8 cellular contexts compared by ENCODE assay signal in genomic region chr17:40433551-40434384, GRCh38. TPM values are rescaled to one million over a fixed set of nuclear protein-coding genes. Genes with fewer than 3 reads are reported as not detected.
A peak's percentile ranks its signal among the peaks of the same experiment; 100 is the strongest.
DNase-seq lines count a peak whose midpoint lies in the region; ATAC-seq and TF ChIP-seq lines count a peak whose summit lies in the region.

No MANE protein-coding gene starts in this region.

- H3K4me3 ChIP-seq in SK-N-MC (peak overlapping the region; percentile 25; the same call in 1 of the 2 replicates), fibroblast of villous mesenchyme (ENCODE audit: low read depth, low read length) (no peak overlapping the region)

- TF ChIP-seq CTCF in fibroblast of villous mesenchyme (IDR thresholded peaks at IDR 0.05; ENCODE audit: insufficient read depth, low read depth, low read length), result peak; percentile 64

- H3K27me3 Mint-ChIP-seq in activated naive CD8-positive, alpha-beta T cell treated with anti-CD3 and anti-CD28 coated beads, Interleukin-2, amount 10 ng/mL, durations not matched to agents 7 days and 5 days, result peaks cover 15% of the 10 kb centered on the region
- no peaks in the 10 kb centered on the region for H3K27me3 Mint-ChIP-seq in activated naive CD8-positive, alpha-beta T cell treated with anti-CD3 and anti-CD28 coated beads for 36 hours

- H3K9me3 ChIP-seq in SK-N-MC (ENCODE audit: low read depth, low read length), result no peaks in the 10 kb centered on the region

- H3K36me3 Mint-ChIP-seq in activated naive CD8-positive, alpha-beta T cell treated with anti-CD3 and anti-CD28 coated beads, Interleukin-2, amount 10 ng/mL, durations not matched to agents 7 days and 5 days, result no peaks in the 10 kb centered on the region
- H3K36me3 Mint-ChIP-seq in activated naive CD8-positive, alpha-beta T cell treated with anti-CD3 and anti-CD28 coated beads for 36 hours, result no peaks in the 10 kb centered on the region

- H3K4me3 Mint-ChIP-seq in activated naive CD8-positive, alpha-beta T cell treated with anti-CD3 and anti-CD28 coated beads, Interleukin-2, amount 10 ng/mL, durations not matched to agents 7 days and 5 days, result no peak overlapping the region
- H3K4me3 Mint-ChIP-seq in activated naive CD8-positive, alpha-beta T cell treated with anti-CD3 and anti-CD28 coated beads for 36 hours, result no peak overlapping the region

- H3K4me1 Mint-ChIP-seq in activated naive CD8-positive, alpha-beta T cell treated with anti-CD3 and anti-CD28 coated beads, Interleukin-2, amount 10 ng/mL, durations not matched to agents 7 days and 5 days, result peaks cover 14% of the 10 kb centered on the region
- peaks cover 7% of the 10 kb centered on the region for H3K4me1 Mint-ChIP-seq in activated naive CD8-positive, alpha-beta T cell treated with anti-CD3 and anti-CD28 coated beads for 36 hours

- H3K27ac ChIP-seq in SK-N-MC, result peak overlapping the region; percentile 85

- H3K9me3 Mint-ChIP-seq in activated naive CD8-positive, alpha-beta T cell treated with anti-CD3 and anti-CD28 coated beads, Interleukin-2, amount 10 ng/mL, durations not matched to agents 7 days and 5 days, result no peaks in the 10 kb centered on the region
- H3K9me3 Mint-ChIP-seq in activated naive CD8-positive, alpha-beta T cell treated with anti-CD3 and anti-CD28 coated beads for 36 hours, result no peaks in the 10 kb centered on the region

- POLR2A ChIA-PET in activated naive CD8-positive, alpha-beta T cell treated with anti-CD3 and anti-CD28 coated beads, Interleukin-2, amount 10 ng/mL, durations not matched to agents 7 days and 5 days (lab: Charles Lee), result interaction anchor here (1.9 kb wide), 1 partner anchor 16 kb away, joined by 8 read pairs; the partner anchor contains the start of gene TOP2A

- no peak for DNase-seq in activated naive CD8-positive, alpha-beta T cell treated with anti-CD3 and anti-CD28 coated beads, Interleukin-2, amount 10 ng/mL, durations not matched to agents 7 days and 5 days
- DNase-seq in activated naive CD8-positive, alpha-beta T cell treated with anti-CD3 and anti-CD28 coated beads for 36 hours, result no peak
- DNase-seq in SK-N-MC (ENCODE audit: low read depth, low spot score) (no peak), fibroblast of villous mesenchyme (ENCODE audit: low read depth) (no peak), COLO829 (ENCODE audit: low spot score) (no peak), NCI-H345 (lab: John Stamatoyannopoulos, UW) (no peak)
- peak; percentile 35 for DNase-seq in stimulated activated naive CD8-positive, alpha-beta T cell treated with anti-CD3 and anti-CD28 coated beads, Interleukin-15, Interleukin-2, amounts not matched to agents 100 U/mL and 50 U/mL, for 24 hours

- ATAC-seq in activated naive CD8-positive, alpha-beta T cell treated with anti-CD3 and anti-CD28 coated beads, Interleukin-2, amount 10 ng/mL, durations not matched to agents 7 days and 5 days (ENCODE audit: low read depth), result peak; percentile 59
- peak; percentile 53 for ATAC-seq in stimulated activated naive CD8-positive, alpha-beta T cell treated with anti-CD3 and anti-CD28 coated beads, Interleukin-15, Interleukin-2, amounts not matched to agents 100 U/mL and 50 U/mL, for 24 hours
- no peak for ATAC-seq in GM19023 (IDR thresholded peaks at IDR 0.05; ENCODE audit: unreplicated experiment)

- peak overlapping the region; percentile 51 for H3K9ac ChIP-seq in SK-N-MC (ENCODE audit: insufficient read length)

- no peaks in the 10 kb centered on the region for H3K36me3 ChIP-seq in SK-N-MC (ENCODE audit: insufficient read depth, low read length)

- H3K27ac Mint-ChIP-seq in activated naive CD8-positive, alpha-beta T cell treated with anti-CD3 and anti-CD28 coated beads, Interleukin-2, amount 10 ng/mL, durations not matched to agents 7 days and 5 days, result no peak overlapping the region
- no peak overlapping the region for H3K27ac Mint-ChIP-seq in activated naive CD8-positive, alpha-beta T cell treated with anti-CD3 and anti-CD28 coated beads for 36 hours

RNA-seq across cellular contexts. Expression of gene IGFBP4, which starts 9.5 kb away (rescaled TPM):
- 10 to 100 TPM; 12.2 to 13.2 TPM for total RNA-seq in activated naive CD8-positive, alpha-beta T cell treated with anti-CD3 and anti-CD28 coated beads, Interleukin-2, amount 10 ng/mL, durations not matched to agents 7 days and 5 days
- 1 to 10 TPM; 5.6 to 6.5 TPM for total RNA-seq in activated naive CD8-positive, alpha-beta T cell treated with anti-CD3 and anti-CD28 coated beads for 36 hours
- total RNA-seq in fibroblast of villous mesenchyme, result 188 and 225 TPM in 2 replicates

RNA-seq across cellular contexts. Expression of gene TOP2A, which starts 16.1 kb away (rescaled TPM):
- total RNA-seq in activated naive CD8-positive, alpha-beta T cell treated with anti-CD3 and anti-CD28 coated beads, Interleukin-2, amount 10 ng/mL, durations not matched to agents 7 days and 5 days, result 100 to 1,000 TPM; 313 to 314 TPM
- 100 to 1,000 TPM; 244 to 245 TPM for total RNA-seq in activated naive CD8-positive, alpha-beta T cell treated with anti-CD3 and anti-CD28 coated beads for 36 hours
- 39.9 and 105 TPM in 2 replicates for total RNA-seq in fibroblast of villous mesenchyme

Comparison
In these comparisons a context has a peak if more than half of its experiments do, and no peak if none do; other contexts are left out.
1. RNA of gene IGFBP4, which starts 9.5 kb away (total RNA-seq): 188 to 225 TPM in fibroblast of villous mesenchyme; 12.2 to 13.2 TPM in activated naive CD8-positive, alpha-beta T cell treated with anti-CD3 and anti-CD28 coated beads, Interleukin-2, amount 10 ng/mL, durations not matched to agents 7 days and 5 days and 5.6 to 6.5 TPM in activated naive CD8-positive, alpha-beta T cell treated with anti-CD3 and anti-CD28 coated beads for 36 hours; every median in the first group is over 10 times any median in the second.